Comparison of ENCODE assay signal across 26 cellular contexts in the genomic region with DNA sequence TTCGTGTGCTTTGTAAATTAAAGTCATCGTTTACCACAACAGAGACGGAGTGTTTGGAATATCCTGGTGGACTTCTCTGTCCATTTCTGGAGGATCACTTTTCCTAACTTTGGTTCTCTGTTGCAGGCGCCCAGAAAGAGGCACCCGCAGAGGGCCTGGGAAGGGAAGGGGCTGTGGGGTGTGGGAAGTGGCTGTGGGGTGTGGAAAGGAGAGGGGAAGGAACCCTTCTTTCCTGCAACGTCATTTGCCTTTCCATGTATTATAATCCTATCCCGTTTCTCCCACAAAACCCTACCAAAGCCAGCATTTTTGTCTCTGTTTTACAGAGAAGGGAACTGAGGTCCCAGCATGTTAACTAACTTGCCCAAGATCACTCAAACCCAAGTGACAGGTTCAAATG.
DNase-seq lines count a peak whose midpoint lies in the region; ATAC-seq and TF ChIP-seq lines count a peak whose summit lies in the region.
"Had no signal": no experiment of that assay in that cellular context is flagged by ENCODE, and none has a peak within 500 bp of the region (broad histone marks: within the 10 kb centered on the region; RNA-seq: fewer than 3 reads in every experiment).

No MANE protein-coding gene starts in this region.

- H3K36me3 ChIP-seq in esophagus (ENCODE audit: control insufficient read depth in 2 of 2, insufficient read depth in 2 of 2, low read length in 1 of 2): no peaks in the 10 kb centered on the region
- H3K36me3 ChIP-seq in neural progenitor cell: no peaks in the 10 kb centered on the region
- H3K36me3 ChIP-seq in tibial artery: no peaks in the 10 kb centered on the region
- no peaks in the 10 kb centered on the region for H3K36me3 ChIP-seq in PC-3 (ENCODE audit: low read depth, low read length)
- H3K36me3 ChIP-seq: pancreas had no signal

- H3K4me1 ChIP-seq in esophagus (ENCODE audit: control insufficient read depth in 2 of 2, insufficient read depth in 2 of 2, low read length in 1 of 2) (peaks cover 5 to 13% of the 10 kb centered on the region in 2 donors), neural progenitor cell (peaks cover 33% of the 10 kb centered on the region), tibial artery (peaks cover 0 to 41% (median 20%) of the 10 kb centered on the region in 4 donors), PC-3 (ENCODE audit: insufficient read depth, low read length) (no peaks in the 10 kb centered on the region)
- H3K4me1 ChIP-seq: pancreas had no signal

- no peak overlapping the region for H2AFZ ChIP-seq in neural progenitor cell (replicated peaks)
- H2AFZ ChIP-seq in PC-3 (ENCODE audit: low read length): no peak overlapping the region

- no peaks in the 10 kb centered on the region for H3K9me2 ChIP-seq in PC-3 (replicated peaks; ENCODE audit: low read length)

- no peaks in the 10 kb centered on the region for H3K36me3 Mint-ChIP-seq in neural progenitor cell
- H3K36me3 Mint-ChIP-seq: CD8-positive, alpha-beta memory T cell; T-cell had no signal

- H3K79me2 ChIP-seq in neural progenitor cell (ENCODE audit: low read depth) (no peaks in the 10 kb centered on the region), PC-3 (ENCODE audit: low read length) (no peaks in the 10 kb centered on the region)

- H3K27me3 ChIP-seq in esophagus (ENCODE audit: control insufficient read depth in 1 of 2, insufficient read depth in 2 of 2, low read length in 2 of 2): no peaks in the 10 kb centered on the region
- no peaks in the 10 kb centered on the region for H3K27me3 ChIP-seq in neural progenitor cell
- no peaks in the 10 kb centered on the region for H3K27me3 ChIP-seq in tibial artery
- H3K27me3 ChIP-seq in PC-3 (ENCODE audit: low read length): no peaks in the 10 kb centered on the region
- H3K27me3 ChIP-seq: pancreas had no signal

- H3K27ac ChIP-seq in esophagus (ENCODE audit: low read depth in 2 of 2, low read length in 1 of 2) (peak overlapping the region; percentile 43 to 59), neural progenitor cell (no peak overlapping the region), tibial artery (peak overlapping the region; percentile 63 to 75), PC-3 (ENCODE audit: low read length) (no peak overlapping the region)
- H3K27ac ChIP-seq: pancreas had no signal

- H4K20me1 ChIP-seq in neural progenitor cell (ENCODE audit: low read depth) (no peaks in the 10 kb centered on the region), PC-3 (ENCODE audit: low read length) (no peaks in the 10 kb centered on the region)

- 81 to 82% methylated on average over 7 of the region's 7 CpGs for WGBS in esophagus, 2 donors

- H3K9ac ChIP-seq in neural progenitor cell: no peak overlapping the region
- no peak overlapping the region for H3K9ac ChIP-seq in PC-3 (ENCODE audit: low read length)

- CTCF ChIA-PET in PC-3 (lab: Charles Lee): no interaction called here

- H3K4me2 ChIP-seq in neural progenitor cell: no peak overlapping the region
- no peak overlapping the region for H3K4me2 ChIP-seq in PC-3 (ENCODE audit: low read length)

- H3K27ac Mint-ChIP-seq in neural progenitor cell: peak overlapping the region; percentile 99
- H3K27ac Mint-ChIP-seq: activated T-cell treated with anti-CD3 and anti-CD28 coated beads, Interleukin-2, amount 50 U/mL, for 24 hours; CD8-positive, alpha-beta memory T cell; T-cell had no signal

- DNase-seq in Right ventricle myocardium superior: peak; percentile 2
- DNase-seq in left ventricle myocardium superior: no peak
- no peak for DNase-seq in neural progenitor cell (ENCODE audit: low spot score)
- DNase-seq in tibial artery: no peak
- no peak for DNase-seq in NCI-H2107 treated with DMSO at 0.1 percent for 48 hours (lab: John Stamatoyannopoulos, UW; ENCODE audit: unreplicated experiment)
- no peak for DNase-seq in activated CD4-positive, alpha-beta T cell treated with anti-CD3 and anti-CD28 coated beads for 48 hours
- no peak for DNase-seq in PC-3
- DNase-seq: 8988T; activated CD4-positive, CD25-positive, alpha-beta regulatory T cell treated with anti-CD3 and anti-CD28 coated beads, Interleukin-2, amount 50 U/mL, for 72 hours; activated CD8-positive, alpha-beta memory T cell treated with anti-CD3 and anti-CD28 coated beads for 24 hours; activated naive CD4-positive, alpha-beta T cell; activated T-cell treated with anti-CD3 and anti-CD28 coated beads, Interleukin-2, amount 50 U/mL, for 24 hours; AML-193; amniotic stem cell; CD8-positive, alpha-beta memory T cell; DMS153; hippocampal formation; MM.1S; NCI-H526 treated with DMSO at 0.1 percent for 48 hours; SHP77; stimulated activated CD4-positive, alpha-beta T cell treated with anti-CD3 and anti-CD28 coated beads, Interleukin-4, amount 100 ng/mL, for 1 hour; stimulated activated naive CD4-positive, alpha-beta T cell; T-cell; trophoblast cell had no signal

- H3K27me3 Mint-ChIP-seq in neural progenitor cell (ENCODE audit: insufficient read depth, low read depth): peaks cover 10% of the 10 kb centered on the region
- H3K27me3 Mint-ChIP-seq: activated T-cell treated with anti-CD3 and anti-CD28 coated beads, Interleukin-2, amount 50 U/mL, for 24 hours; T-cell had no signal

- TF ChIP-seq CTCF in neural progenitor cell (IDR thresholded peaks at IDR 0.05) (no peak), tibial artery (IDR thresholded peaks at IDR 0.05) (no peak), PC-3 (conservative IDR thresholded peaks at IDR 0.05; ENCODE audit: low read depth, low read length) (no peak)

- no peaks in the 10 kb centered on the region for H3K9me3 Mint-ChIP-seq in neural progenitor cell
- H3K9me3 Mint-ChIP-seq: activated T-cell treated with anti-CD3 and anti-CD28 coated beads, Interleukin-2, amount 50 U/mL, for 24 hours; CD8-positive, alpha-beta memory T cell; T-cell had no signal

- H3K9me3 ChIP-seq in esophagus (ENCODE audit: control insufficient read depth in 2 of 2, insufficient read depth in 1 of 2, low read depth in 1 of 2, low read length in 1 of 2): no peaks in the 10 kb centered on the region
- no peaks in the 10 kb centered on the region for H3K9me3 ChIP-seq in neural progenitor cell (ENCODE audit: low read depth)
- no peaks in the 10 kb centered on the region for H3K9me3 ChIP-seq in tibial artery
- no peaks in the 10 kb centered on the region for H3K9me3 ChIP-seq in PC-3 (ENCODE audit: low read length)
- H3K9me3 ChIP-seq: pancreas had no signal

- H3F3A ChIP-seq in neural progenitor cell (ENCODE audit: low read depth): no peaks in the 10 kb centered on the region
- no peaks in the 10 kb centered on the region for H3F3A ChIP-seq in PC-3 (ENCODE audit: low read length, unreplicated experiment)

- H3K4me1 Mint-ChIP-seq in neural progenitor cell: peaks cover 61% of the 10 kb centered on the region
- H3K4me1 Mint-ChIP-seq: CD8-positive, alpha-beta memory T cell; T-cell had no signal

- H3K4me3 Mint-ChIP-seq in neural progenitor cell: peak overlapping the region; percentile 57
- H3K4me3 Mint-ChIP-seq: activated T-cell treated with anti-CD3 and anti-CD28 coated beads, Interleukin-2, amount 50 U/mL, for 24 hours; CD8-positive, alpha-beta memory T cell; T-cell had no signal

- no TSS peak for BruUV-seq in PC-3 (replicated peaks; lab: Mats Ljungman, UMichigan)

- POLR2A ChIA-PET in PC-3 (lab: Charles Lee; ENCODE audit: unreplicated experiment): no interaction called here

- ATAC-seq in Right ventricle myocardium superior (ENCODE audit: poor library complexity) (no peak), left ventricle myocardium superior (no peak), PC-3 (no peak)
- ATAC-seq: T-cell had no signal

- no peak overlapping the region for H3K4me3 ChIP-seq in esophagus (ENCODE audit: low read depth in 1 of 2, low read length in 2 of 2)
- no peak overlapping the region for H3K4me3 ChIP-seq in neural progenitor cell
- no peak overlapping the region for H3K4me3 ChIP-seq in tibial artery
- H3K4me3 ChIP-seq in PC-3 (ENCODE audit: low read length): no peak overlapping the region
- H3K4me3 ChIP-seq: pancreas had no signal

- intact Hi-C loops in Right ventricle myocardium superior (cut with DNase I): no loop called here
- intact Hi-C loops in left ventricle myocardium superior (cut with micrococcal nuclease): no loop called here
- intact Hi-C loops in tibial artery (cut with DNase I; ENCODE audit: low total_unique reads): no loop called here
- intact Hi-C loops in PC-3 (cut with micrococcal nuclease): no loop called here

Comparison
In these comparisons a context has a peak if more than half of its experiments do, and no peak if none do; other contexts are left out.
1. H3K27ac ChIP-seq: peak in esophagus (2 of 2) and tibial artery (2 of 2); none in neural progenitor cell (single experiment) and PC-3 (single experiment).